In genomic region chr16:89723279-89724250, GRCh38 we compare ENCODE assay signal across 8 cellular contexts. TPM values are rescaled to one million over a fixed set of nuclear protein-coding genes. Genes with fewer than 3 reads are reported as not detected.
DNase-seq lines count a peak whose midpoint lies in the region; TF ChIP-seq lines count a peak whose summit lies in the region.

No MANE protein-coding gene starts in this region.

- no peak for TF ChIP-seq CTCF in Caco-2 (IDR thresholded peaks at IDR 0.05; ENCODE audit: insufficient read depth in 1 of 2, low read depth in 1 of 2, low read length in 1 of 2, severe bottlenecking in 1 of 2, unreplicated experiment in 1 of 2)
- no peak for TF ChIP-seq CTCF in transverse colon (IDR thresholded peaks at IDR 0.05)

- no peak overlapping the region for H3K4me3 ChIP-seq in Caco-2 (ENCODE audit: low read depth, low read length)
- H3K4me3 ChIP-seq in muscle layer of duodenum (ENCODE audit: low read depth in 1 of 2, low read length in 2 of 2): peak overlapping the region; percentile 66 to 76
- H3K4me3 ChIP-seq in transverse colon: peak overlapping the region in 2 of 4 donors; percentile 71 to 96

- TF ChIP-seq POLR2A in transverse colon (IDR thresholded peaks at IDR 0.05): no peak

- H3K9me3 ChIP-seq in Caco-2 (no peaks in the 10 kb centered on the region), muscle layer of duodenum (ENCODE audit: control insufficient read depth in 1 of 2, low read length in 2 of 2) (no peaks in the 10 kb centered on the region), transverse colon (no peaks in the 10 kb centered on the region)

- WGBS in transverse colon (ENCODE audit: low coverage in 1 of 2), 2 donors: 74 to 91% methylated on average over 6 to 24 of the region's 30 CpGs

- peaks cover 8% of the 10 kb centered on the region for H3K36me3 ChIP-seq in Caco-2 (ENCODE audit: control insufficient read depth, insufficient read depth, low read length)
- peaks cover 10 to 24% of the 10 kb centered on the region in 2 donors for H3K36me3 ChIP-seq in muscle layer of duodenum (ENCODE audit: control insufficient read depth in 1 of 2, insufficient read depth in 2 of 2, low read length in 2 of 2)
- peaks cover 0 to 9% (median 4%) of the 10 kb centered on the region in 4 donors for H3K36me3 ChIP-seq in transverse colon

- POLR2A ChIA-PET in Caco-2 (lab: Charles Lee): no interaction called here

- CTCF ChIA-PET in Caco-2 (lab: Charles Lee): no interaction called here

- BruUV-seq in Caco-2 (replicated peaks; lab: Mats Ljungman, UMichigan): no TSS peak

- H3K27ac ChIP-seq in muscle layer of duodenum (ENCODE audit: low read length): no peak overlapping the region
- H3K27ac ChIP-seq in transverse colon: peak overlapping the region; percentile 98 to 100 (median 99)

- no peaks in the 10 kb centered on the region for H3K27me3 Mint-ChIP-seq in Caco-2 (ENCODE audit: insufficient read depth, unreplicated experiment)
- H3K27me3 Mint-ChIP-seq in activated CD4-positive, alpha-beta T cell treated with anti-CD3 and anti-CD28 coated beads, Interleukin-2, amount 10 ng/mL, durations not matched to agents 24 days and 14 days: no peaks in the 10 kb centered on the region

- H3K9me3 Mint-ChIP-seq in Caco-2 (ENCODE audit: unreplicated experiment): no peaks in the 10 kb centered on the region
- H3K9me3 Mint-ChIP-seq in activated CD4-positive, alpha-beta T cell treated with anti-CD3 and anti-CD28 coated beads, Interleukin-2, amount 10 ng/mL, durations not matched to agents 24 days and 14 days: no peaks in the 10 kb centered on the region

- intact Hi-C loops in Caco-2 (cut with micrococcal nuclease; ENCODE audit: unreplicated experiment) (no loop called here), transverse colon (cut with DNase I; ENCODE audit: low total_unique reads) (no loop called here)
- intact Hi-C loops in activated CD4-positive, alpha-beta T cell treated with anti-CD3 and anti-CD28 coated beads, Interleukin-2, amount 10 ng/mL, durations not matched to agents 24 days and 14 days (cut with micrococcal nuclease): loop anchor here (2.0 to 5.0 kb wide), 4 partner anchors 94 to 476 kb away; partner anchors contain the start of genes FANCA and TUBB3

- DNase-seq in Caco-2: no peak
- peak; percentile 95 for DNase-seq in activated CD4-positive, alpha-beta T cell treated with anti-CD3 and anti-CD28 coated beads, Interleukin-2, amount 10 ng/mL, durations not matched to agents 24 days and 14 days
- DNase-seq in cerebellum (ENCODE audit: low spot score): peak; percentile 23
- DNase-seq in transverse colon: peak; percentile 57
- DNase-seq in GM19238 (ENCODE audit: insufficient read length, low spot score): no peak
- no peak for DNase-seq in cortex of kidney (lab: John Stamatoyannopoulos, UW)
- no peak for DNase-seq in NCI-H1105 (lab: John Stamatoyannopoulos, UW)

- H3K4me1 Mint-ChIP-seq in Caco-2 (ENCODE audit: low read depth, unreplicated experiment): peaks cover 14% of the 10 kb centered on the region
- H3K4me1 Mint-ChIP-seq in activated CD4-positive, alpha-beta T cell treated with anti-CD3 and anti-CD28 coated beads, Interleukin-2, amount 10 ng/mL, durations not matched to agents 24 days and 14 days: peaks cover 38% of the 10 kb centered on the region

- in situ Hi-C loops in transverse colon (cut with MboI; ENCODE audit: low pct_ligation_motif_present in 1 of 4, low pct_unique_long_range_greater_than_20kb in 1 of 4, low sequenced_read_pairs in 3 of 4): no loop called here

- H3K4me3 Mint-ChIP-seq in Caco-2 (ENCODE audit: unreplicated experiment): peak overlapping the region; percentile 80
- peak overlapping the region; percentile 90 for H3K4me3 Mint-ChIP-seq in activated CD4-positive, alpha-beta T cell treated with anti-CD3 and anti-CD28 coated beads, Interleukin-2, amount 10 ng/mL, durations not matched to agents 24 days and 14 days

- H3K27ac Mint-ChIP-seq in Caco-2 (ENCODE audit: unreplicated experiment): peak overlapping the region; percentile 83
- H3K27ac Mint-ChIP-seq in activated CD4-positive, alpha-beta T cell treated with anti-CD3 and anti-CD28 coated beads, Interleukin-2, amount 10 ng/mL, durations not matched to agents 24 days and 14 days: peak overlapping the region; percentile 92

- H3K36me3 Mint-ChIP-seq in Caco-2 (ENCODE audit: insufficient read depth, unreplicated experiment): peaks cover 73% of the 10 kb centered on the region
- peaks cover 32% of the 10 kb centered on the region for H3K36me3 Mint-ChIP-seq in activated CD4-positive, alpha-beta T cell treated with anti-CD3 and anti-CD28 coated beads, Interleukin-2, amount 10 ng/mL, durations not matched to agents 24 days and 14 days (ENCODE audit: low read depth)

- H3K27me3 ChIP-seq in Caco-2 (replicated peaks; ENCODE audit: control insufficient read depth, insufficient read depth, low read length): no peaks in the 10 kb centered on the region
- H3K27me3 ChIP-seq in muscle layer of duodenum (ENCODE audit: low read depth, low read length): no peaks in the 10 kb centered on the region
- H3K27me3 ChIP-seq in transverse colon: no peaks in the 10 kb centered on the region

- peaks cover 25% of the 10 kb centered on the region for H3K4me1 ChIP-seq in Caco-2
- peaks cover 3 to 31% of the 10 kb centered on the region in 2 donors for H3K4me1 ChIP-seq in muscle layer of duodenum (ENCODE audit: control insufficient read depth in 1 of 2, insufficient read depth in 2 of 2, low read length in 2 of 2)
- H3K4me1 ChIP-seq in transverse colon: peaks cover 13 to 41% (median 31%) of the 10 kb centered on the region in 4 donors

- no peak for TF ChIP-seq EP300 in transverse colon (IDR thresholded peaks at IDR 0.05; ENCODE audit: low read depth)

RNA-seq across cellular contexts. Expression of gene ZNF276, which starts 2.2 kb away (rescaled TPM):
- total RNA-seq in Caco-2 (2022) (28.1 and 35.4 TPM in 2 replicates), cerebellum (19.4 TPM), transverse colon (100 to 1,000 TPM in 2 of 4 donors, 10 to 100 TPM in 2; 43.4 to 265 (median 145) TPM)
- 32.9 and 33.3 TPM in 2 replicates for total RNA-seq in activated CD4-positive, alpha-beta T cell treated with anti-CD3 and anti-CD28 coated beads, Interleukin-2, amount 10 ng/mL, durations not matched to agents 24 days and 14 days

RNA-seq across cellular contexts. Expression of gene VPS9D1, which starts 2.9 kb away (rescaled TPM):
- total RNA-seq in Caco-2 (2022) (6.1 and 6.3 TPM in 2 replicates), cerebellum (11.1 TPM), transverse colon (10 to 100 TPM; 13.1 to 54.6 (median 18.8) TPM)
- 3.6 and 3.9 TPM in 2 replicates for total RNA-seq in activated CD4-positive, alpha-beta T cell treated with anti-CD3 and anti-CD28 coated beads, Interleukin-2, amount 10 ng/mL, durations not matched to agents 24 days and 14 days

RNA-seq across cellular contexts. Expression of gene SPATA2L, which starts 22.1 kb away (rescaled TPM):
- total RNA-seq in Caco-2 (2022) (16.4 and 18.5 TPM in 2 replicates), cerebellum (10.6 TPM), transverse colon (10 to 100 TPM; 30.8 to 83.0 (median 60.6) TPM)
- total RNA-seq in activated CD4-positive, alpha-beta T cell treated with anti-CD3 and anti-CD28 coated beads, Interleukin-2, amount 10 ng/mL, durations not matched to agents 24 days and 14 days: 12.8 and 13.2 TPM in 2 replicates

RNA-seq across cellular contexts. Expression of gene CDK10, which starts 37.1 kb away (rescaled TPM):
- total RNA-seq in Caco-2 (2022) (135 and 140 TPM in 2 replicates), cerebellum (31.1 TPM), transverse colon (100 to 1,000 TPM in 1 of 4 donors, 10 to 100 TPM in 3; 69.6 to 304 (median 74.2) TPM)
- total RNA-seq in activated CD4-positive, alpha-beta T cell treated with anti-CD3 and anti-CD28 coated beads, Interleukin-2, amount 10 ng/mL, durations not matched to agents 24 days and 14 days: 104 and 108 TPM in 2 replicates

Comparison
In these comparisons a context has a peak if more than half of its experiments do, and no peak if none do; other contexts are left out.
1. DNase-seq: peak in activated CD4-positive, alpha-beta T cell treated with anti-CD3 and anti-CD28 coated beads, Interleukin-2, amount 10 ng/mL, durations not matched to agents 24 days and 14 days (single experiment), cerebellum (single experiment) and transverse colon (single experiment); none in Caco-2 (0 of 2), GM19238 (single experiment), cortex of kidney (single experiment) and NCI-H1105 (single experiment).